In genomic region chr1:54142146-54142900, GRCh38 we compare ENCODE assay signal across 2 cellular contexts.
A peak's percentile ranks its signal among the peaks of the same experiment; 100 is the strongest.
TF ChIP-seq lines count a peak whose summit lies in the region.

No MANE protein-coding gene starts in this region.

TF ChIP-seq in HepG2, 621 proteins besides CTCF, POLR2A, EP300 and RAD21:
- TF ChIP-seq ZNF768 (CRISPR knock-in tag; IDR thresholded peaks at IDR 0.05) (peak; percentile 49; the same call in 1 of the 2 replicates), ZNF672 (CRISPR knock-in tag; IDR thresholded peaks at IDR 0.05) (no peak), HNRNPK (IDR thresholded peaks at IDR 0.05; ENCODE audit: low read depth, low read length, poor library complexity, severe bottlenecking) (no peak)

TF ChIP-seq in H1, 55 proteins besides CTCF, POLR2A, EP300 and RAD21:
- TF ChIP-seq NANOG (IDR thresholded peaks at IDR 0.05; ENCODE audit: insufficient read depth, low read depth, low read length, poor library complexity, severe bottlenecking) (no peak), RXRA (IDR thresholded peaks at IDR 0.05; ENCODE audit: insufficient read depth, low read depth, low read length) (no peak), BRCA1 (IDR thresholded peaks at IDR 0.05; ENCODE audit: low read depth, low read length) (no peak), TEAD4 (IDR thresholded peaks at IDR 0.05; ENCODE audit: low read depth, low read length) (no peak), CREB1 (IDR thresholded peaks at IDR 0.05) (no peak), NRF1 (IDR thresholded peaks at IDR 0.05; ENCODE audit: low read depth, low read length) (no peak), FOSL1 (IDR thresholded peaks at IDR 0.05; ENCODE audit: insufficient read depth, low read depth, low read length) (no peak), GABPA (IDR thresholded peaks at IDR 0.05; ENCODE audit: borderline replicate concordance, insufficient read depth, low read length) (no peak), ATF3 (IDR thresholded peaks at IDR 0.05; ENCODE audit: insufficient read depth, low read depth, low read length) (no peak), HDAC2 (IDR thresholded peaks at IDR 0.05; ENCODE audit: borderline replicate concordance in 1 of 2, low read depth in 2 of 2, low read length in 2 of 2) (no peak), TBP (IDR thresholded peaks at IDR 0.05; ENCODE audit: low read depth, low read length) (no peak)
TF ChIP-seq in H1: peak in this region for 0.
